8 cellular contexts compared by ENCODE assay signal in genomic region chr10:73781879-73782748, GRCh38. TPM values are rescaled to one million over a fixed set of nuclear protein-coding genes. Genes with fewer than 3 reads are reported as not detected.
A peak's percentile ranks its signal among the peaks of the same experiment; 100 is the strongest.
DNase-seq lines count a peak whose midpoint lies in the region; ATAC-seq, FAIRE-seq and TF ChIP-seq lines count a peak whose summit lies in the region.

CHCHD1 (plus strand) TSS chr10:73782048; CDS start chr10:73782076, 28 bp downstream.

- peak within 1 kb of the TSS; percentile 85 to 99 (median 89) for H3K4me3 ChIP-seq in keratinocyte (ENCODE audit: control insufficient read depth in 2 of 3, extremely low read depth in 1 of 3, insufficient read depth in 2 of 3, low read depth in 1 of 3, low read length in 3 of 3)

- no peaks in the 10 kb centered on the region for H3K9me3 Mint-ChIP-seq in central memory CD8-positive, alpha-beta T cell

- no peaks in the 10 kb centered on the region for H3K27me3 Mint-ChIP-seq in central memory CD8-positive, alpha-beta T cell

- H3K9me3 ChIP-seq in keratinocyte (ENCODE audit: control insufficient read depth, low read depth, low read length) = no peaks in the 10 kb centered on the region

- no peaks in the 10 kb centered on the region for H3K27me3 ChIP-seq in keratinocyte (ENCODE audit: control insufficient read depth, extremely low read depth, insufficient read depth, low read length)

- H4K20me1 ChIP-seq in keratinocyte (ENCODE audit: control insufficient read depth, extremely low read depth, insufficient read depth, low read length) = peaks cover 3% of the 10 kb centered on the region

- peaks cover 53% of the 10 kb centered on the region for H3K79me2 ChIP-seq in keratinocyte (ENCODE audit: control insufficient read depth, insufficient read depth, low read length)

- H3K4me1 ChIP-seq in keratinocyte (ENCODE audit: control insufficient read depth, extremely low read depth, insufficient read depth, low read length) = peaks cover 23% of the 10 kb centered on the region

- H3K36me3 Mint-ChIP-seq in central memory CD8-positive, alpha-beta T cell (ENCODE audit: insufficient read depth) = peaks cover 41% of the 10 kb centered on the region

- peak within 1 kb of the TSS; percentile 82 for H3K27ac ChIP-seq in keratinocyte (ENCODE audit: control insufficient read depth, insufficient read depth, low read length)

- TF ChIP-seq CTCF in keratinocyte (optimal IDR thresholded peaks at IDR 0.05 in 1 of 3, IDR thresholded peaks at IDR 0.05 in 1 of 3, conservative IDR thresholded peaks at IDR 0.05 in 1 of 3; ENCODE audit: extremely low read depth in 1 of 3, insufficient read depth in 2 of 3, low read length in 3 of 3) = no peak

- peaks cover 50% of the 10 kb centered on the region for H3K4me1 Mint-ChIP-seq in central memory CD8-positive, alpha-beta T cell

- H3K9me1 ChIP-seq in keratinocyte (ENCODE audit: control insufficient read depth, extremely low read depth, insufficient read depth, low read length) = no peaks in the 10 kb centered on the region

- peaks cover 3 to 6% of the 10 kb centered on the region in 2 experiments for H3K36me3 ChIP-seq in keratinocyte (ENCODE audit: control insufficient read depth in 2 of 2, extremely low read depth in 1 of 2, insufficient read depth in 2 of 2, low read length in 2 of 2)

- ATAC-seq in HG03095 (IDR thresholded peaks at IDR 0.05; ENCODE audit: unreplicated experiment) = peak; percentile 51
- ATAC-seq in activated CD4-positive, CD25-positive, alpha-beta regulatory T cell treated with anti-CD3 and anti-CD28 coated beads, Interleukin-2, amount 50 U/mL, for 24 hours = peak; percentile 78 to 81
- ATAC-seq in central memory CD8-positive, alpha-beta T cell (replicated peaks; ENCODE audit: extremely low read depth, poor library complexity, severe bottlenecking) = peak; percentile 50

- H3K27ac Mint-ChIP-seq in central memory CD8-positive, alpha-beta T cell (ENCODE audit: low read depth) = peak within 1 kb of the TSS; percentile 96

- peak within 1 kb of the TSS; percentile 91 for H3K9ac ChIP-seq in keratinocyte (ENCODE audit: control insufficient read depth, extremely low read depth, insufficient read depth, low read length)

- peak within 1 kb of the TSS; percentile 97 for H3K4me3 Mint-ChIP-seq in central memory CD8-positive, alpha-beta T cell

- FAIRE-seq in keratinocyte (lab: Jason Lieb, UNC) = peak; percentile 17

- dilution Hi-C loops in keratinocyte (cut with MboI; ENCODE audit: extremely low pct_ligation_motif_present, low sequenced_read_pairs) = no loop called here

- peak within 1 kb of the TSS; percentile 99 for H3K4me2 ChIP-seq in keratinocyte (ENCODE audit: control insufficient read depth, extremely low read depth, insufficient read depth, low read depth, low read length)

- DNase-seq in SIG-M5 treated with dmso at 0.1 percent for 504 hours (lab: John Stamatoyannopoulos, UW; ENCODE audit: unreplicated experiment) = peak; percentile 72
- DNase-seq in SIG-M5 (lab: John Stamatoyannopoulos, UW) = no peak
- DNase-seq in NCI-H226 = peak; percentile 77
- DNase-seq in central memory CD8-positive, alpha-beta T cell (ENCODE audit: low spot score in 2 of 2) = peak; percentile 81 to 84
- peak; percentile 28 for DNase-seq in keratinocyte (ENCODE audit: low read depth, low spot score)
- peak; percentile 86 to 93 (median 88) for DNase-seq in stimulated activated CD4-positive, alpha-beta T cell treated with anti-CD3 and anti-CD28 coated beads, Interleukin-12 subunit alpha, Interleukin-12 subunit beta, amount 100 ng/mL, for 48 hours (ENCODE audit: low read depth in 2 of 3, low spot score in 1 of 3)

- peak within 1 kb of the TSS; percentile 92 for H2AFZ ChIP-seq in keratinocyte (ENCODE audit: control insufficient read depth, low read length)

RNA-seq across cellular contexts. Expression of gene CHCHD1, which starts in this region (rescaled TPM):
- 39.5 to 59.8 TPM (median 49.8 TPM) in 3 replicates for polyA plus RNA-seq in keratinocyte
- polyA plus RNA-seq in keratinocyte (2011; ENCODE audit: low read depth) = 49.7 TPM
- 26.6 and 41.9 TPM in 2 replicates for polyA plus RNA-seq in keratinocyte (2011; cell fraction: cytosol; rRNA removed)
- 14.0 and 21.6 TPM in 2 replicates for polyA plus RNA-seq in keratinocyte (2011; cell fraction: nucleus; rRNA removed)
- 52.0 and 68.1 TPM in 2 replicates for polyA plus RNA-seq in keratinocyte (2012; ENCODE audit: low replicate concordance)
- 3.7 to 6.7 TPM (median 5.2 TPM) in 3 replicates for polyA minus RNA-seq in keratinocyte
- 10.2 TPM for polyA minus RNA-seq in keratinocyte (2011; cell fraction: cytosol; rRNA and poly(A)+ RNA removed)
- polyA minus RNA-seq in keratinocyte (2011; cell fraction: nucleus; rRNA and poly(A)+ RNA removed) = 2.2 and 2.6 TPM in 2 replicates
